22 cellular contexts compared by ENCODE assay signal in genomic region chr5:32021771-32022170, GRCh38.
A peak's percentile ranks its signal among the peaks of the same experiment; 100 is the strongest.
DNase-seq lines count a peak whose midpoint lies in the region; ATAC-seq, FAIRE-seq and TF ChIP-seq lines count a peak whose summit lies in the region.
"Had no signal": no experiment of that assay in that cellular context is flagged by ENCODE, and none has a peak within 500 bp of the region (broad histone marks: within the 10 kb centered on the region; RNA-seq: fewer than 3 reads in every experiment).

No MANE protein-coding gene starts in this region.

- intact Hi-C loops in natural killer cell (cut with micrococcal nuclease) = no loop called here

- no peaks in the 10 kb centered on the region for H3K9me3 ChIP-seq in effector memory CD4-positive, alpha-beta T cell (ENCODE audit: control insufficient read depth, low read length)
- H3K9me3 ChIP-seq: BLaER1 had no signal

- ATAC-seq in natural killer cell = no peak
- ATAC-seq in natural killer cell treated with Interleukin-12 subunit alpha and Interleukin-12 subunit beta and Interleukin-15 and Interleukin-18, amount 100 ng/mL, for 72 hours = no peak
- ATAC-seq: GM23338, HCT116 had no signal

- peaks cover 0 to 5% of the 10 kb centered on the region in 2 donors for H3K27me3 Mint-ChIP-seq in natural killer cell (ENCODE audit: low read depth in 2 of 2)
- no peaks in the 10 kb centered on the region for H3K27me3 Mint-ChIP-seq in natural killer cell treated with Interleukin-12 subunit alpha and Interleukin-12 subunit beta and Interleukin-15 and Interleukin-18, amount 100 ng/mL, for 72 hours
- H3K27me3 Mint-ChIP-seq: IgD-negative memory B cell had no signal

- peaks cover 18 to 21% of the 10 kb centered on the region in 2 donors for H3K4me1 Mint-ChIP-seq in natural killer cell
- H3K4me1 Mint-ChIP-seq in natural killer cell treated with Interleukin-12 subunit alpha and Interleukin-12 subunit beta and Interleukin-15 and Interleukin-18, amount 100 ng/mL, for 72 hours (ENCODE audit: low read depth in 2 of 2) = peaks cover 13 to 14% of the 10 kb centered on the region in 2 donors

- H3K9me3 Mint-ChIP-seq in natural killer cell = no peaks in the 10 kb centered on the region
- no peaks in the 10 kb centered on the region for H3K9me3 Mint-ChIP-seq in natural killer cell treated with Interleukin-12 subunit alpha and Interleukin-12 subunit beta and Interleukin-15 and Interleukin-18, amount 100 ng/mL, for 72 hours
- H3K9me3 Mint-ChIP-seq: GM23338, IgD-negative memory B cell had no signal

- no peaks in the 10 kb centered on the region for H3K4me1 ChIP-seq in effector memory CD4-positive, alpha-beta T cell (ENCODE audit: control insufficient read depth, insufficient read depth, low read length, poor library complexity, severe bottlenecking)
- H3K4me1 ChIP-seq: BLaER1 had no signal

- H3K4me3 Mint-ChIP-seq in natural killer cell = peak overlapping the region; percentile 42
- H3K4me3 Mint-ChIP-seq in natural killer cell treated with Interleukin-12 subunit alpha and Interleukin-12 subunit beta and Interleukin-15 and Interleukin-18, amount 100 ng/mL, for 72 hours = no peak overlapping the region
- H3K4me3 Mint-ChIP-seq: GM23338 had no signal

- DNase-seq in NCI-H2196 (lab: John Stamatoyannopoulos, UW; ENCODE audit: unreplicated experiment) (peak; percentile 12), NCI-H2196 treated with DMSO at 0.1 percent for 48 hours (lab: John Stamatoyannopoulos, UW; ENCODE audit: unreplicated experiment) (no peak), natural killer cell (no peak), midbrain (lab: John Stamatoyannopoulos, UW) (peak; percentile 38), putamen (ENCODE audit: low spot score) (no peak), RCC 7860 (ENCODE audit: low spot score) (no peak)
- no peak for DNase-seq in natural killer cell treated with Interleukin-12 subunit alpha and Interleukin-12 subunit beta and Interleukin-15 and Interleukin-18, amount 100 ng/mL, for 72 hours (ENCODE audit: low spot score)
- DNase-seq in effector memory CD4-positive, alpha-beta T cell = no peak
- DNase-seq: DMS 273 treated with DMSO at 0.1 percent for 48 hours, NCI-H1105, NCI-H1694 treated with DMSO at 0.1 percent for 48 hours, NCI-H2107, NCI-H345, NCI-H526 had no signal

- FAIRE-seq in RCC 7860 (lab: Jason Lieb, UNC) = no peak
- FAIRE-seq: GM12892, HTR-8/SVneo had no signal

- H3K4me3 ChIP-seq in effector memory CD4-positive, alpha-beta T cell (ENCODE audit: insufficient read depth, low read depth, low read length, poor library complexity, severe bottlenecking) = no peak overlapping the region
- H3K4me3 ChIP-seq: BLaER1, GM23338 had no signal

- no peaks in the 10 kb centered on the region for H3K36me3 Mint-ChIP-seq in natural killer cell
- H3K36me3 Mint-ChIP-seq in natural killer cell treated with Interleukin-12 subunit alpha and Interleukin-12 subunit beta and Interleukin-15 and Interleukin-18, amount 100 ng/mL, for 72 hours = no peaks in the 10 kb centered on the region
- H3K36me3 Mint-ChIP-seq: IgD-negative memory B cell had no signal

- H3K27ac ChIP-seq in effector memory CD4-positive, alpha-beta T cell (ENCODE audit: insufficient read depth, low read length, poor library complexity, severe bottlenecking) = no peak overlapping the region
- H3K27ac ChIP-seq: 22Rv1, BLaER1, HL-60 had no signal

- no peaks in the 10 kb centered on the region for H3K27me3 ChIP-seq in effector memory CD4-positive, alpha-beta T cell (replicated peaks; ENCODE audit: control insufficient read depth, insufficient read depth, low read length, poor library complexity, severe bottlenecking)
- H3K27me3 ChIP-seq: BLaER1 had no signal

- peak overlapping the region; percentile 41 to 89 for H3K27ac Mint-ChIP-seq in natural killer cell
- H3K27ac Mint-ChIP-seq in natural killer cell treated with Interleukin-12 subunit alpha and Interleukin-12 subunit beta and Interleukin-15 and Interleukin-18, amount 100 ng/mL, for 72 hours = peak overlapping the region in 1 of 2 donors; percentile 58
- H3K27ac Mint-ChIP-seq: GM23338, IgD-negative memory B cell had no signal

- no peak for TF ChIP-seq CTCF in natural killer cell (IDR thresholded peaks at IDR 0.05)

- H3K36me3 ChIP-seq in effector memory CD4-positive, alpha-beta T cell (ENCODE audit: control insufficient read depth, insufficient read depth, low read length) = no peaks in the 10 kb centered on the region
- H3K36me3 ChIP-seq: BLaER1 had no signal

Comparison
In these comparisons a context has a peak if more than half of its experiments do, and no peak if none do; other contexts are left out.
1. DNase-seq: peak in NCI-H2196 (single experiment) and midbrain (single experiment); none in NCI-H2196 treated with DMSO at 0.1 percent for 48 hours (single experiment), natural killer cell (single experiment), natural killer cell treated with Interleukin-12 subunit alpha and Interleukin-12 subunit beta and Interleukin-15 and Interleukin-18, amount 100 ng/mL, for 72 hours (single experiment), putamen (single experiment), RCC 7860 (single experiment) and effector memory CD4-positive, alpha-beta T cell (0 of 3).